ENCODE assay signal across 11 cellular contexts in genomic region chr1:145983959-145984830, GRCh38. TPM values are rescaled to one million over a fixed set of nuclear protein-coding genes. Genes with fewer than 3 reads are reported as not detected.
DNase-seq lines count a peak whose midpoint lies in the region; ATAC-seq and TF ChIP-seq lines count a peak whose summit lies in the region.
"Had no signal": no experiment of that assay in that cellular context is flagged by ENCODE, and none has a peak within 500 bp of the region (broad histone marks: within the 10 kb centered on the region; RNA-seq: fewer than 3 reads in every experiment).

No MANE protein-coding gene starts in this region.

- H3K36me3 Mint-ChIP-seq in activated naive CD4-positive, alpha-beta T cell treated with anti-CD3 and anti-CD28 coated beads for 36 hours (ENCODE audit: low read depth): no peaks in the 10 kb centered on the region

- H3K36me3 ChIP-seq in adrenal gland (replicated peaks in 1 of 2) (no peaks in the 10 kb centered on the region), muscle layer of colon (ENCODE audit: insufficient read depth, low read length) (no peaks in the 10 kb centered on the region), tibial artery (no peaks in the 10 kb centered on the region)

- no peak overlapping the region for H3K4me3 ChIP-seq in adrenal gland
- peak overlapping the region in 1 of 2 donors; percentile 44 for H3K4me3 ChIP-seq in muscle layer of colon (ENCODE audit: low read depth in 1 of 2, low read length in 2 of 2)
- H3K4me3 ChIP-seq in tibial artery: no peak overlapping the region
- H3K4me3 ChIP-seq: hepatocyte had no signal

- H3K4me3 Mint-ChIP-seq in activated naive CD4-positive, alpha-beta T cell treated with anti-CD3 and anti-CD28 coated beads for 36 hours: no peak overlapping the region

- CTCF ChIA-PET in activated naive CD4-positive, alpha-beta T cell treated with anti-CD3 and anti-CD28 coated beads for 36 hours (lab: Charles Lee): interaction anchor here (0.9 to 1.0 kb wide), 2 partner anchors 10 to 25 kb away, joined by 3 to 5 read pairs; no protein-coding TSS in a partner anchor

- H3K27ac ChIP-seq in adrenal gland (peak overlapping the region in 3 of 5 donors; percentile 76 to 96 (median 95)), muscle layer of colon (ENCODE audit: low read depth, low read length) (peak overlapping the region; percentile 91), tibial artery (peak overlapping the region; percentile 85 to 90)

- H3K9me3 ChIP-seq in adrenal gland (replicated peaks in 1 of 3) (no peaks in the 10 kb centered on the region), muscle layer of colon (ENCODE audit: low read length) (no peaks in the 10 kb centered on the region), tibial artery (no peaks in the 10 kb centered on the region)

- H3K4me1 ChIP-seq in adrenal gland (replicated peaks in 1 of 2) (peaks cover 48 to 84% of the 10 kb centered on the region in 2 donors), muscle layer of colon (ENCODE audit: insufficient read depth, low read length) (peaks cover 64% of the 10 kb centered on the region), tibial artery (peaks cover 0 to 76% (median 58%) of the 10 kb centered on the region in 4 donors)

- peaks cover 36% of the 10 kb centered on the region for H3K4me1 Mint-ChIP-seq in activated naive CD4-positive, alpha-beta T cell treated with anti-CD3 and anti-CD28 coated beads for 36 hours (ENCODE audit: low read depth)

- no peaks in the 10 kb centered on the region for H3K9me3 Mint-ChIP-seq in activated naive CD4-positive, alpha-beta T cell treated with anti-CD3 and anti-CD28 coated beads for 36 hours

- H3K27ac Mint-ChIP-seq in activated naive CD4-positive, alpha-beta T cell treated with anti-CD3 and anti-CD28 coated beads for 36 hours: peak overlapping the region; percentile 91

- peak overlapping the region; percentile 50 for H3K9ac ChIP-seq in muscle layer of colon (ENCODE audit: low read length)

- TF ChIP-seq CTCF in adrenal gland (IDR thresholded peaks at IDR 0.05) (no peak), tibial artery (IDR thresholded peaks at IDR 0.05) (no peak)

- no peaks in the 10 kb centered on the region for H3K27me3 Mint-ChIP-seq in activated naive CD4-positive, alpha-beta T cell treated with anti-CD3 and anti-CD28 coated beads for 36 hours (ENCODE audit: low read depth)

- TF ChIP-seq POLR2A in adrenal gland (IDR thresholded peaks at IDR 0.05): no peak

- H3K27me3 ChIP-seq in adrenal gland (no peaks in the 10 kb centered on the region), muscle layer of colon (ENCODE audit: control insufficient read depth in 1 of 2, insufficient read depth in 2 of 2, low read length in 2 of 2) (no peaks in the 10 kb centered on the region), tibial artery (no peaks in the 10 kb centered on the region)
- H3K27me3 ChIP-seq: hepatocyte had no signal

- WGBS in adrenal gland, 4 donors: 89 to 95% (median 90%) methylated on average over 12 of the region's 12 CpGs

- intact Hi-C loops in activated naive CD4-positive, alpha-beta T cell treated with anti-CD3 and anti-CD28 coated beads for 36 hours (cut with micrococcal nuclease): no loop called here
- intact Hi-C loops in adrenal gland (cut with DNase I) (no loop called here), tibial artery (cut with DNase I; ENCODE audit: low total_unique reads) (no loop called here)

- peak; percentile 71 for DNase-seq in activated naive CD4-positive, alpha-beta T cell treated with anti-CD3 and anti-CD28 coated beads for 36 hours
- DNase-seq in activated naive CD4-positive, alpha-beta T cell treated with anti-CD3 and anti-CD28 coated beads, Interleukin-2, amount 50 U/mL, for 16 hours: no peak
- DNase-seq in adrenal gland (peak in 2 of 7 donors; percentile 14 to 51), tibial artery (peak in 1 of 2 donors; percentile 55), midbrain (lab: John Stamatoyannopoulos, UW) (no peak), nucleus accumbens (lab: John Stamatoyannopoulos, UW) (no peak)
- DNase-seq: NCI-H2227 treated with DMSO at 0.1 percent for 48 hours had no signal

- no peak for ATAC-seq in HG03342 (IDR thresholded peaks at IDR 0.05; ENCODE audit: unreplicated experiment)

RNA-seq across cellular contexts. Expression of gene TXNIP, which starts 12.2 kb away (rescaled TPM):
- total RNA-seq in activated naive CD4-positive, alpha-beta T cell treated with anti-CD3 and anti-CD28 coated beads for 36 hours: 10 to 100 TPM; 86.0 to 91.1 TPM
- total RNA-seq in adrenal gland: 1,000 to 10,000 TPM in 4 of 8 donors, 100 to 1,000 TPM in 4; 202 to 2,069 (median 1,016) TPM
- 100 to 1,000 TPM; 231 to 486 (median 342) TPM for polyA plus RNA-seq in adrenal gland

RNA-seq across cellular contexts. Expression of gene POLR3GL, which starts 19.7 kb away (rescaled TPM):
- 10 to 100 TPM; 32.0 to 34.0 TPM for total RNA-seq in activated naive CD4-positive, alpha-beta T cell treated with anti-CD3 and anti-CD28 coated beads for 36 hours
- total RNA-seq in adrenal gland: 10 to 100 TPM; 18.4 to 35.2 (median 29.4) TPM
- 10 to 100 TPM; 36.0 to 48.7 (median 44.9) TPM for polyA plus RNA-seq in adrenal gland

RNA-seq across cellular contexts. Expression of gene ANKRD34A, which starts 19.8 kb away (rescaled TPM):
- total RNA-seq in activated naive CD4-positive, alpha-beta T cell treated with anti-CD3 and anti-CD28 coated beads for 36 hours: 1 to 10 TPM; 3.7 to 4.3 TPM
- 1 to 10 TPM in 4 of 8 donors, under 1 TPM in 4; 0.24 to 2.5 (median 1.0) TPM for total RNA-seq in adrenal gland
- polyA plus RNA-seq in adrenal gland: 1 to 10 TPM in 2 of 3 donors, under 1 TPM in 1; 0.59 to 1.0 (median 1.0) TPM

RNA-seq across cellular contexts. Expression of gene LIX1L, which starts 26.4 kb away (rescaled TPM):
- total RNA-seq in activated naive CD4-positive, alpha-beta T cell treated with anti-CD3 and anti-CD28 coated beads for 36 hours: 10 to 100 TPM; 43.6 to 44.3 TPM
- total RNA-seq in adrenal gland: 10 to 100 TPM; 31.5 to 61.2 (median 45.3) TPM
- polyA plus RNA-seq in adrenal gland: 10 to 100 TPM in 2 of 3 donors, 1 to 10 TPM in 1; 9.6 to 27.5 (median 10.4) TPM

RNA-seq across cellular contexts. Expression of gene HJV, which starts 37.3 kb away (rescaled TPM):
- not detected for total RNA-seq in activated naive CD4-positive, alpha-beta T cell treated with anti-CD3 and anti-CD28 coated beads for 36 hours
- 1 to 10 TPM in 1 of 8 donors, under 1 TPM in 4, not detected in 3; 0.11 to 1.7 (median 0.41) TPM for total RNA-seq in adrenal gland
- under 1 TPM in 2 of 3 donors, not detected in 1; 0.07 to 0.11 TPM for polyA plus RNA-seq in adrenal gland
- total RNA-seq: cerebellum had no signal
